In genomic region chr2:98809116-98809515, GRCh38 we compare ENCODE assay signal across 21 cellular contexts.
DNase-seq lines count a peak whose midpoint lies in the region; ATAC-seq, FAIRE-seq and TF ChIP-seq lines count a peak whose summit lies in the region.
"Had no signal": no experiment of that assay in that cellular context is flagged by ENCODE, and none has a peak within 500 bp of the region (broad histone marks: within the 10 kb centered on the region; RNA-seq: fewer than 3 reads in every experiment).

No MANE protein-coding gene starts in this region.

- H3K4me2 ChIP-seq in HepG2 (ENCODE audit: low read depth, low read length) = no peak overlapping the region
- H3K4me2 ChIP-seq in GM12878 (ENCODE audit: control insufficient read depth, insufficient read depth) = no peak overlapping the region
- H3K4me2 ChIP-seq: BLaER1 had no signal

- no peaks in the 10 kb centered on the region for H3K36me3 ChIP-seq in HepG2 (replicated peaks in 1 of 2; ENCODE audit: control insufficient read depth in 1 of 2, insufficient read depth in 2 of 2, low read length in 2 of 2)
- H3K36me3 ChIP-seq in right lobe of liver = no peaks in the 10 kb centered on the region
- no peaks in the 10 kb centered on the region for H3K36me3 ChIP-seq in GM12878 (ENCODE audit: control insufficient read depth in 2 of 2, insufficient read depth in 2 of 2, low read length in 1 of 2)
- H3K36me3 ChIP-seq: BLaER1 had no signal

- H3K9me3 Mint-ChIP-seq in endothelial cell (ENCODE audit: unreplicated experiment) = no peaks in the 10 kb centered on the region
- H3K9me3 Mint-ChIP-seq: CD4-positive, alpha-beta memory T cell; IgD-negative memory B cell had no signal

- TF ChIP-seq RAD21 in HepG2 (CRISPR knock-in tag; IDR thresholded peaks at IDR 0.05) (no peak), GM12878 (IDR thresholded peaks at IDR 0.05; ENCODE audit: insufficient read depth, low read depth, low read length) (no peak)

- H3K27me3 ChIP-seq in HepG2 (ENCODE audit: control insufficient read depth in 1 of 2, insufficient read depth in 2 of 2, low read length in 2 of 2) = no peaks in the 10 kb centered on the region
- no peaks in the 10 kb centered on the region for H3K27me3 ChIP-seq in right lobe of liver
- H3K27me3 ChIP-seq in GM12878 (replicated peaks in 1 of 2; ENCODE audit: control insufficient read depth in 2 of 2, insufficient read depth in 2 of 2, low read length in 1 of 2) = no peaks in the 10 kb centered on the region
- H3K27me3 ChIP-seq: BLaER1 had no signal

- intact Hi-C loops in HepG2 (cut with micrococcal nuclease; ENCODE audit: unreplicated experiment) = no loop called here
- intact Hi-C loops in right lobe of liver (cut with DNase I) = no loop called here
- intact Hi-C loops in GM12878 (cut with micrococcal nuclease; ENCODE audit: unreplicated experiment) = no loop called here

- SMC1A ChIA-PET in GM12878 (lab: Charles Lee; ENCODE audit: uncharacterized antibody, unreplicated experiment) = no interaction called here

- H3K4me1 ChIP-seq in HepG2 (ENCODE audit: insufficient read depth, low read length) (peaks cover 47% of the 10 kb centered on the region), right lobe of liver (peaks cover 3 to 28% (median 15%) of the 10 kb centered on the region in 4 donors), GM12878 (ENCODE audit: control insufficient read depth, insufficient read depth, low read length) (no peaks in the 10 kb centered on the region)

- TF ChIP-seq CTCF in HepG2 (CRISPR knock-in tag; IDR thresholded peaks at IDR 0.05) (no peak), right lobe of liver (IDR thresholded peaks at IDR 0.05) (no peak), GM12878 (IDR thresholded peaks at IDR 0.05 in 2 of 3, conservative IDR thresholded peaks at IDR 0.05 in 1 of 3; ENCODE audit: control insufficient read depth in 2 of 3, extremely low read depth in 1 of 3, insufficient read depth in 1 of 3, low read depth in 3 of 3, low read length in 3 of 3) (no peak), endothelial cell (IDR thresholded peaks at IDR 0.05; ENCODE audit: unreplicated experiment) (no peak)

- no peak overlapping the region for H3K4me3 ChIP-seq in HepG2 (replicated peaks in 1 of 3; ENCODE audit: insufficient read depth in 1 of 3, low read depth in 2 of 3, low read length in 3 of 3)
- H3K4me3 ChIP-seq in right lobe of liver = no peak overlapping the region
- no peak overlapping the region for H3K4me3 ChIP-seq in GM12878
- H3K4me3 ChIP-seq: BLaER1, GM23248 had no signal

- H3K4me1 Mint-ChIP-seq in endothelial cell (ENCODE audit: unreplicated experiment) = peaks cover 3% of the 10 kb centered on the region
- H3K4me1 Mint-ChIP-seq: IgD-negative memory B cell had no signal

- no peaks in the 10 kb centered on the region for H4K20me1 ChIP-seq in HepG2 (ENCODE audit: insufficient read depth, low read length)
- H4K20me1 ChIP-seq in GM12878 (ENCODE audit: control insufficient read depth, insufficient read depth) = no peaks in the 10 kb centered on the region
- H4K20me1 ChIP-seq: BLaER1 had no signal

- ATAC-seq in HepG2 (no peak), right lobe of liver (no peak), GM12878 (peak; percentile 82)

- no peaks in the 10 kb centered on the region for H3K27me3 Mint-ChIP-seq in endothelial cell (ENCODE audit: unreplicated experiment)
- H3K27me3 Mint-ChIP-seq: CD4-positive, alpha-beta memory T cell; IgD-negative memory B cell had no signal

- H3K9ac ChIP-seq in HepG2 (ENCODE audit: insufficient read depth, low read depth, low read length) = no peak overlapping the region
- no peak overlapping the region for H3K9ac ChIP-seq in GM12878 (ENCODE audit: control insufficient read depth, insufficient read depth, low read length)
- H3K9ac ChIP-seq: BLaER1, GM23248 had no signal

- TF ChIP-seq POLR2A in HepG2 (IDR thresholded peaks at IDR 0.05; ENCODE audit: insufficient read depth in 1 of 2, low read depth in 2 of 2, low read length in 2 of 2) (no peak), right lobe of liver (IDR thresholded peaks at IDR 0.05) (no peak), GM12878 (IDR thresholded peaks at IDR 0.05; ENCODE audit: low read depth, low read length) (no peak)

- H3K79me2 ChIP-seq in HepG2 (ENCODE audit: insufficient read depth, low read length) = no peaks in the 10 kb centered on the region
- H3K79me2 ChIP-seq in GM12878 (ENCODE audit: control insufficient read depth, insufficient read depth, low read length) = no peaks in the 10 kb centered on the region

- H3K27ac ChIP-seq in HepG2 (ENCODE audit: extremely low read length, insufficient read depth, low read length) (no peak overlapping the region), right lobe of liver (no peak overlapping the region), GM12878 (ENCODE audit: control insufficient read depth, insufficient read depth) (no peak overlapping the region)
- H3K27ac ChIP-seq: BLaER1, GM23248, HL-60 had no signal

- H3K4me3 Mint-ChIP-seq in endothelial cell (ENCODE audit: unreplicated experiment) = no peak overlapping the region
- H3K4me3 Mint-ChIP-seq: CD14-positive monocyte; CD4-positive, alpha-beta memory T cell; IgD-negative memory B cell had no signal

- H3K36me3 Mint-ChIP-seq in endothelial cell (ENCODE audit: low read depth, unreplicated experiment) = no peaks in the 10 kb centered on the region
- H3K36me3 Mint-ChIP-seq: CD4-positive, alpha-beta memory T cell; IgD-negative memory B cell had no signal

- CTCF ChIA-PET in HepG2 (lab: Yijun Ruan, JAX; ENCODE audit: low intra/inter-chr PET ratio, low total read pairs) = no interaction called here
- CTCF ChIA-PET in GM12878 (lab: Yijun Ruan, JAX) = no interaction called here

- 85% methylated on average over 4 of the region's 4 CpGs for WGBS in HepG2 (ENCODE audit: low lambda C conversion rate)
- no CpG with 5 or more reads among the region's 4 CpGs for WGBS in right lobe of liver (ENCODE audit: insufficient coverage, low coverage, low lambda C conversion rate, missing lambda C conversion rate)
- 27% methylated on average over 4 of the region's 4 CpGs for WGBS in GM12878 (ENCODE audit: insufficient coverage, insufficient replicate concordance, low lambda C conversion rate, missing lambda C conversion rate)

- FAIRE-seq in HepG2 (lab: Jason Lieb, UNC) = no peak
- no peak for FAIRE-seq in GM12878 (lab: Jason Lieb, UNC)
- FAIRE-seq: H54, HTR-8/SVneo had no signal

- in situ Hi-C loops in HepG2 (cut with HindIII; ENCODE audit: extremely low pct_ligation_motif_present, low pct_unique_long_range_greater_than_20kb) (no loop called here), GM12878 (cut with MboI) (no loop called here)

- no peak overlapping the region for H3K27ac Mint-ChIP-seq in endothelial cell (ENCODE audit: unreplicated experiment)
- H3K27ac Mint-ChIP-seq: IgD-negative memory B cell had no signal

- no peak overlapping the region for H2AFZ ChIP-seq in HepG2 (ENCODE audit: low read length)
- H2AFZ ChIP-seq in GM12878 (ENCODE audit: control insufficient read depth, low read depth, low read length) = no peak overlapping the region
- H2AFZ ChIP-seq: GM23248 had no signal

- DNase-seq in HepG2 (ENCODE audit: low spot score) = no peak
- DNase-seq in right lobe of liver = no peak
- no peak for DNase-seq in GM12878 (ENCODE audit: low read depth, low spot score)
- peak; percentile 43 for DNase-seq in ecto neural progenitor cell (ENCODE audit: low spot score)
- DNase-seq in HT-29 (ENCODE audit: low spot score) = no peak
- DNase-seq in endothelial cell (ENCODE audit: low spot score) = no peak
- DNase-seq in SHP77 (lab: John Stamatoyannopoulos, UW) = no peak
- no peak for DNase-seq in activated T-cell treated with anti-CD3 and anti-CD28 coated beads for 4 hours
- DNase-seq: 8988T; CD4-positive, alpha-beta memory T cell; DMS153; DMS79; GF-D8; GM23248; HCEC 1CT had no signal

- RAD21 ChIA-PET in GM12878 (lab: Charles Lee; ENCODE audit: unreplicated experiment) = no interaction called here

- POLR2A ChIA-PET in HepG2 (lab: Yijun Ruan, JAX) = interaction anchor here (6.7 kb wide), 1 partner anchor 14 kb away, joined by 87 read pairs; no protein-coding TSS in a partner anchor
- POLR2A ChIA-PET in GM12878 (lab: Charles Lee) = no interaction called here

- H3K9me3 ChIP-seq in HepG2 (ENCODE audit: low read length) = no peaks in the 10 kb centered on the region
- no peaks in the 10 kb centered on the region for H3K9me3 ChIP-seq in right lobe of liver
- no peaks in the 10 kb centered on the region for H3K9me3 ChIP-seq in GM12878 (replicated peaks; ENCODE audit: control insufficient read depth, insufficient read depth, low read length)

- BruUV-seq in HepG2 (replicated peaks; lab: Mats Ljungman, UMichigan) (no TSS peak), GM12878 (replicated peaks; lab: Mats Ljungman, UMichigan) (no TSS peak)

- TF ChIP-seq EP300 in HepG2 (IDR thresholded peaks at IDR 0.05; ENCODE audit: low read depth in 2 of 2, low read length in 2 of 2) = no peak
- TF ChIP-seq EP300 in HepG2 (CRISPR knock-in tag; IDR thresholded peaks at IDR 0.05; ENCODE audit: borderline replicate concordance) = no peak
- TF ChIP-seq EP300 in GM12878 (IDR thresholded peaks at IDR 0.05; ENCODE audit: borderline replicate concordance in 1 of 2, control insufficient read depth in 1 of 2, low read depth in 2 of 2, low read length in 2 of 2) = no peak

TF ChIP-seq in HepG2, 621 proteins besides CTCF, POLR2A, EP300 and RAD21:
- TF ChIP-seq ZNF160 (CRISPR knock-in tag; IDR thresholded peaks at IDR 0.05) (no peak), ZNF550 (CRISPR knock-in tag; IDR thresholded peaks at IDR 0.05; ENCODE audit: borderline replicate concordance) (0 out of 2 replicates have a peak, but pooled peaks have one; percentile 41)

TF ChIP-seq in GM12878, 131 proteins besides CTCF, POLR2A, EP300 and RAD21 (continues in another document):
- no peak for TF ChIP-seq SKIL (IDR thresholded peaks at IDR 0.05; ENCODE audit: low read depth, poor library complexity, severe bottlenecking)
- TF ChIP-seq TBL1XR1 (IDR thresholded peaks at IDR 0.05; ENCODE audit: low read depth, low read length) = no peak
- no peak for TF ChIP-seq STAT3 (IDR thresholded peaks at IDR 0.05; ENCODE audit: low read depth, low read length)
- TF ChIP-seq HDAC6 (IDR thresholded peaks at IDR 0.05; ENCODE audit: unreplicated experiment) = no peak
- TF ChIP-seq RELA (IDR thresholded peaks at IDR 0.05; ENCODE audit: borderline replicate concordance, partially characterized antibody) = no peak
